In the genomic region with DNA sequence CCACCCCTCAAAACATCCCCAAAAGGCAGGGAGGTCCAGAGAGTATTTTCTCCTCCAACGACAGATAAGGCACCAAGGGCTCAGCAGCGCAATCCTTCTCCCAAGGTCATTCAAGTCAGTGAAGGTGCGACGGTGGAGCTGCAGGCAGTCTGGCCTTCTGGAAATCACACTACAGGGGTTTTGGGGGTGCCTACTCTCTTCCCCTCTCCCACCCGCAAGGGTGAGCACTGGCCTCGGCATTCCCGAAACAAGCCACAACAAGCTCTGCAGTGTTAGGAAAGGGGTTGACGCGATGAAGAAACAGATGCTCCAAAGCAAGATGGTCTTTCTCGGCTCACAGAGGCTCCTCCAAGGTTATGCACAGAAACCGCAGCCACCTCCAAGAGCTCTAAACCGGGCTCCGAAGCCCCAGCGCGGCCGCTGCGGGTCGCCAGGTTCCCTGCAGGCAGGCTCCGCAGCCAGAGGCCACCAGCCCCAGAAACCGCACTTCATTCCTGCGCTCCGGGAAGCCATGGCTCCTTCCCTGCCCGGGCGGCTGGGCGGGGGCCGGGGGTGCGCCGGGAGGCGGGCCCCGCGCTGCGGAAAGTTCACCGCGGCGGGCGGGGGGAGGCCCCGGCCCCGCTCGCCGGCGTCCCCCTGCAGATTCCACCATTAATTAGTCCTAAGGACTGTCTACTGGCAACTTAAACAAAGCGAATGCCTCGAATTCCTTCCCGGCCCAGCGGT, we compare ENCODE assay signal across 8 cellular contexts.
DNase-seq lines count a peak whose midpoint lies in the region; ATAC-seq and TF ChIP-seq lines count a peak whose summit lies in the region.

No MANE protein-coding gene starts in this region.

- POLR2A ChIA-PET in HEK293 (lab: Yijun Ruan, JAX), result interaction anchor here (0.6 to 3.3 kb wide), 6 partner anchors 11 to 229 kb away, joined by 3 to 16 read pairs (median 4); no protein-coding TSS in a partner anchor

- ATAC-seq in GM19351 (IDR thresholded peaks at IDR 0.05; ENCODE audit: unreplicated experiment) (no peak), HG02840 (IDR thresholded peaks at IDR 0.05; ENCODE audit: low FRiP score, unreplicated experiment) (no peak)

- CTCF ChIA-PET in HEK293 (lab: Yijun Ruan, JAX), result interaction anchor here (0.7 to 1.3 kb wide), 2 partner anchors 49 to 68 kb away, joined by 5 to 7 read pairs; no protein-coding TSS in a partner anchor

- TF ChIP-seq CTCF in HEK293 (tag by site-specific recombination; IDR thresholded peaks at IDR 0.05), result no peak
- no peak for TF ChIP-seq CTCF in astrocyte of the spinal cord (IDR thresholded peaks at IDR 0.05; ENCODE audit: low read depth, low read length)

- H3K27ac ChIP-seq in HEK293 (ENCODE audit: extremely low read depth, low read depth, low read length), result peak overlapping the region; percentile 55

- peak overlapping the region; percentile 73 for H3K4me3 ChIP-seq in HEK293 (ENCODE audit: low read depth, low read length)
- peak overlapping the region; percentile 53 for H3K4me3 ChIP-seq in astrocyte of the spinal cord (ENCODE audit: low read depth, low read length)

- H3K36me3 ChIP-seq in HEK293 (ENCODE audit: control insufficient read depth in 2 of 2, insufficient read depth in 1 of 2, low read length in 2 of 2), result no peaks in the 10 kb centered on the region

- in situ Hi-C loops in astrocyte of the spinal cord (cut with HindIII; ENCODE audit: low sequenced_read_pairs), result no loop called here

- no peaks in the 10 kb centered on the region for H3K9me3 ChIP-seq in HEK293 (ENCODE audit: control insufficient read depth, insufficient read depth, low read depth, low read length)

- DNase-seq in CD1c-positive myeloid dendritic cell (ENCODE audit: extremely low spot score) (peak; percentile 46), T-helper 1 cell (peak in 4 of 5 donors; percentile 15 to 48 (median 27)), astrocyte of the spinal cord (ENCODE audit: low read depth, low spot score) (peak; percentile 84), hypothalamus (lab: John Stamatoyannopoulos, UW) (peak in 34 of 51 donors; percentile 6 to 59 (median 28)), retina (peak; percentile 79)

- peaks cover 14% of the 10 kb centered on the region for H3K4me1 ChIP-seq in HEK293 (ENCODE audit: control insufficient read depth, insufficient read depth, low read length)

TF ChIP-seq in HEK293, 187 proteins besides CTCF, POLR2A, EP300 and RAD21 (continues in another document):
- TF ChIP-seq ZBTB1 (tag by site-specific recombination; IDR thresholded peaks at IDR 0.05), result 0 out of 2 replicates have a peak, but pooled peaks have one; percentile 26
- peak; percentile 86 for TF ChIP-seq IKZF3 (tag by site-specific recombination; IDR thresholded peaks at IDR 0.05)
- peak; percentile 48; the same call in 1 of the 2 replicates for TF ChIP-seq KLF8 (tag by site-specific recombination; IDR thresholded peaks at IDR 0.05)
- TF ChIP-seq, protein P1, sequence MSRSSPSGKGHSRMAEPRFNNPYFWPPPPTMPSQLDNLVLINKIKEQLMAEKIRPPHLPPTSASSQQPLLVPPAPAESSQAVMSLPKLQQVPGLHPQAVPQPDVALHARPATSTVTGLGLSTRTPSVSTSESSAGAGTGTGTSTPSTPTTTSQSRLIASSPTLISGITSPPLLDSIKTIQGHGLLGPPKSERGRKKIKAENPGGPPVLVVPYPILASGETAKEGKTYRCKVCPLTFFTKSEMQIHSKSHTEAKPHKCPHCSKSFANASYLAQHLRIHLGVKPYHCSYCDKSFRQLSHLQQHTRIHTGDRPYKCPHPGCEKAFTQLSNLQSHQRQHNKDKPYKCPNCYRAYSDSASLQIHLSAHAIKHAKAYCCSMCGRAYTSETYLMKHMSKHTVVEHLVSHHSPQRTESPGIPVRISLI (tag by site-specific recombination; IDR thresholded peaks at IDR 0.05), result no peak
- 0 out of 2 replicates have a peak, but pooled peaks have one; percentile 29 for TF ChIP-seq ZBTB7A (tag by site-specific recombination; IDR thresholded peaks at IDR 0.05; ENCODE audit: low read depth)
- TF ChIP-seq, protein P2, sequence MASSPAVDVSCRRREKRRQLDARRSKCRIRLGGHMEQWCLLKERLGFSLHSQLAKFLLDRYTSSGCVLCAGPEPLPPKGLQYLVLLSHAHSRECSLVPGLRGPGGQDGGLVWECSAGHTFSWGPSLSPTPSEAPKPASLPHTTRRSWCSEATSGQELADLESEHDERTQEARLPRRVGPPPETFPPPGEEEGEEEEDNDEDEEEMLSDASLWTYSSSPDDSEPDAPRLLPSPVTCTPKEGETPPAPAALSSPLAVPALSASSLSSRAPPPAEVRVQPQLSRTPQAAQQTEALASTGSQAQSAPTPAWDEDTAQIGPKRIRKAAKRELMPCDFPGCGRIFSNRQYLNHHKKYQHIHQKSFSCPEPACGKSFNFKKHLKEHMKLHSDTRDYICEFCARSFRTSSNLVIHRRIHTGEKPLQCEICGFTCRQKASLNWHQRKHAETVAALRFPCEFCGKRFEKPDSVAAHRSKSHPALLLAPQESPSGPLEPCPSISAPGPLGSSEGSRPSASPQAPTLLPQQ (tag by site-specific recombination; IDR thresholded peaks at IDR 0.05), result no peak; the same call in 1 of the 2 replicates
- TF ChIP-seq KLF10 (tag by site-specific recombination; IDR thresholded peaks at IDR 0.05), result peak; percentile 56; the same call in 1 of the 2 replicates
- peak; percentile 95 for TF ChIP-seq ZNF600 (tag by site-specific recombination; IDR thresholded peaks at IDR 0.05)
- TF ChIP-seq ZNF529 (tag by site-specific recombination; IDR thresholded peaks at IDR 0.05; ENCODE audit: insufficient replicate concordance), result no peak
- no peak for TF ChIP-seq ZNF776 (tag by site-specific recombination; IDR thresholded peaks at IDR 0.05; ENCODE audit: borderline replicate concordance)
- TF ChIP-seq ZNF660 (tag by site-specific recombination; IDR thresholded peaks at IDR 0.05), result peak; percentile 39; the same call in 1 of the 2 replicates
- peak; percentile 96 for TF ChIP-seq ZIC2 (tag by site-specific recombination; IDR thresholded peaks at IDR 0.05)
- no peak for TF ChIP-seq ZNF266 (tag by site-specific recombination; IDR thresholded peaks at IDR 0.05; ENCODE audit: low read depth)
- TF ChIP-seq ZBTB17 (tag by site-specific recombination; IDR thresholded peaks at IDR 0.05), result peak; percentile 50; the same call in 1 of the 2 replicates
- no peak for TF ChIP-seq OVOL3 (tag by site-specific recombination; IDR thresholded peaks at IDR 0.05)
- peak; percentile 58; the same call in 1 of the 2 replicates for TF ChIP-seq KLF9 (tag by site-specific recombination; IDR thresholded peaks at IDR 0.05; ENCODE audit: low read depth)
- TF ChIP-seq ZNF394 (tag by site-specific recombination; IDR thresholded peaks at IDR 0.05; ENCODE audit: borderline replicate concordance), result peak; percentile 44; the same call in 1 of the 2 replicates
- TF ChIP-seq ZNF561 (tag by site-specific recombination; IDR thresholded peaks at IDR 0.05; ENCODE audit: borderline replicate concordance), result peak; percentile 66; the same call in 1 of the 2 replicates
- peak; percentile 73 for TF ChIP-seq FEZF1 (tag by site-specific recombination; IDR thresholded peaks at IDR 0.05)
- TF ChIP-seq ZBTB20 (tag by site-specific recombination; IDR thresholded peaks at IDR 0.05), result peak; percentile 86
- TF ChIP-seq, protein P3, sequence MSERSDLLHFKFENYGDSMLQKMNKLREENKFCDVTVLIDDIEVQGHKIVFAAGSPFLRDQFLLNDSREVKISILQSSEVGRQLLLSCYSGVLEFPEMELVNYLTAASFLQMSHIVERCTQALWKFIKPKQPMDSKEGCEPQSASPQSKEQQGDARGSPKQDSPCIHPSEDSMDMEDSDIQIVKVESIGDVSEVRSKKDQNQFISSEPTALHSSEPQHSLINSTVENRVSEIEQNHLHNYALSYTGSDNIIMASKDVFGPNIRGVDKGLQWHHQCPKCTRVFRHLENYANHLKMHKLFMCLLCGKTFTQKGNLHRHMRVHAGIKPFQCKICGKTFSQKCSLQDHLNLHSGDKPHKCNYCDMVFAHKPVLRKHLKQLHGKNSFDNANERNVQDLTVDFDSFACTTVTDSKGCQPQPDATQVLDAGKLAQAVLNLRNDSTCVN (tag by site-specific recombination; optimal IDR thresholded peaks at IDR 0.05), result peak; percentile 9
- TF ChIP-seq ZNF335 (tag by site-specific recombination; conservative IDR thresholded peaks at IDR 0.05), result peak; percentile 45
- no peak for TF ChIP-seq ZNF510 (tag by site-specific recombination; IDR thresholded peaks at IDR 0.05; ENCODE audit: insufficient replicate concordance)
- 0 out of 2 replicates have a peak, but pooled peaks have one; percentile 22 for TF ChIP-seq TRIM28 (IDR thresholded peaks at IDR 0.05; ENCODE audit: borderline replicate concordance, low read length)
- peak; percentile 66; the same call in 1 of the 2 replicates for TF ChIP-seq YY1 (tag by site-specific recombination; IDR thresholded peaks at IDR 0.05)
- TF ChIP-seq ZNF423 (tag by site-specific recombination; IDR thresholded peaks at IDR 0.05), result peak; percentile 90
- 0 out of 2 replicates have a peak, but pooled peaks have one; percentile 23 for TF ChIP-seq ZBTB48 (tag by site-specific recombination; IDR thresholded peaks at IDR 0.05)
- TF ChIP-seq ZSCAN30 (tag by site-specific recombination; IDR thresholded peaks at IDR 0.05), result peak; percentile 95
- TF ChIP-seq, protein P4, sequence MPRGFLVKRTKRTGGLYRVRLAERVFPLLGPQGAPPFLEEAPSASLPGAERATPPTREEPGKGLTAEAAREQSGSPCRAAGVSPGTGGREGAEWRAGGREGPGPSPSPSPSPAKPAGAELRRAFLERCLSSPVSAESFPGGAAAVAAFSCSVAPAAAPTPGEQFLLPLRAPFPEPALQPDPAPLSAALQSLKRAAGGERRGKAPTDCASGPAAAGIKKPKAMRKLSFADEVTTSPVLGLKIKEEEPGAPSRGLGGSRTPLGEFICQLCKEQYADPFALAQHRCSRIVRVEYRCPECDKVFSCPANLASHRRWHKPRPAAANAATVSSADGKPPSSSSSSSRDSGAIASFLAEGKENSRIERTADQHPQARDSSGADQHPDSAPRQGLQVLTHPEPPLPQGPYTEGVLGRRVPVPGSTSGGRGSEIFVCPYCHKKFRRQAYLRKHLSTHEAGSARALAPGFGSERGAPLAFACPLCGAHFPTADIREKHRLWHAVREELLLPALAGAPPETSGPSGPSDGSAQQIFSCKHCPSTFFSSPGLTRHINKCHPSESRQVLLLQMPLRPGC (tag by site-specific recombination; IDR thresholded peaks at IDR 0.05), result peak; percentile 58; the same call in 1 of the 2 replicates
- peak; percentile 37; the same call in 1 of the 2 replicates for TF ChIP-seq GLIS1 (tag by site-specific recombination; IDR thresholded peaks at IDR 0.05)
- TF ChIP-seq ZSCAN16 (tag by site-specific recombination; IDR thresholded peaks at IDR 0.05), result no peak

Comparison
In these comparisons a context has a peak if more than half of its experiments do, and no peak if none do; other contexts are left out.
1. DNase-seq: peak in every context shown above with its lines; median percentile 84 in astrocyte of the spinal cord; 79 in retina; 46 in CD1c-positive myeloid dendritic cell; 28 in hypothalamus; 27 in T-helper 1 cell.